Comparison of ENCODE assay signal across 24 cellular contexts in genomic region chr7:27779873-27780272, GRCh38. TPM values are rescaled to one million over a fixed set of nuclear protein-coding genes. Genes with fewer than 3 reads are reported as not detected.
DNase-seq lines count a peak whose midpoint lies in the region; ATAC-seq, FAIRE-seq and TF ChIP-seq lines count a peak whose summit lies in the region.
"Had no signal": no experiment of that assay in that cellular context is flagged by ENCODE, and none has a peak within 500 bp of the region (broad histone marks: within the 10 kb centered on the region; RNA-seq: fewer than 3 reads in every experiment).

No MANE protein-coding gene starts in this region.

- ATAC-seq in GM21737 (IDR thresholded peaks at IDR 0.05; ENCODE audit: unreplicated experiment), result no peak

- intact Hi-C loops in kidney (cut with DNase I), result no loop called here

- peaks cover 0 to 5% of the 10 kb centered on the region in 2 donors for H3K36me3 ChIP-seq in kidney (ENCODE audit: control insufficient read depth in 1 of 2, insufficient read depth in 2 of 2, low read length in 2 of 2)
- H3K36me3 ChIP-seq: HAP-1 had no signal

- FAIRE-seq in kidney (lab: Jason Lieb, UNC) (peak; percentile 8), HTR-8/SVneo (lab: Jason Lieb, UNC) (no peak)
- FAIRE-seq: GM18507 had no signal

- TF ChIP-seq CTCF in choroid plexus epithelial cell (conservative IDR thresholded peaks at IDR 0.05; ENCODE audit: low read depth, low read length) (no peak), kidney (IDR thresholded peaks at IDR 0.05; ENCODE audit: borderline replicate concordance, extremely low read depth, insufficient read depth) (no peak)

- H3K9ac ChIP-seq in kidney (ENCODE audit: low read length in 2 of 2), result no peak overlapping the region
- H3K9ac ChIP-seq: BLaER1, KMS-11 had no signal

- H3K4me1 ChIP-seq in kidney (ENCODE audit: control insufficient read depth in 1 of 2, insufficient read depth in 1 of 2, low read depth in 1 of 2, low read length in 2 of 2), result no peaks in the 10 kb centered on the region
- H3K4me1 ChIP-seq: BLaER1, HAP-1 had no signal

- DNase-seq in EH (ENCODE audit: low read depth) (peak; percentile 15), M059J (ENCODE audit: low read depth) (peak; percentile 22), choroid plexus epithelial cell (ENCODE audit: low read depth) (peak; percentile 17), kidney (no peak), cerebellar cortex (ENCODE audit: low spot score) (no peak), HTR-8/SVneo (ENCODE audit: insufficient read length, low spot score) (no peak)
- DNase-seq: CD4-positive, CD25-positive, alpha-beta regulatory T cell; DMS153; DND-41; GOT3; NCI-H1048; NCI-H1417; NCI-H1694 treated with DMSO at 0.1 percent for 48 hours; NCI-H2081; NCI-H510A treated with DMSO at 0.1 percent for 48 hours; NCI-H748 treated with DMSO at 0.1 percent for 48 hours; RPMI8226; SIG-M5 had no signal

- no peaks in the 10 kb centered on the region for H3K9me3 ChIP-seq in kidney (ENCODE audit: control insufficient read depth in 1 of 2, low read length in 2 of 2)
- H3K9me3 ChIP-seq: BLaER1, HAP-1 had no signal

- no peak overlapping the region for H3K27ac ChIP-seq in kidney (ENCODE audit: low read depth in 2 of 2, low read length in 2 of 2)
- H3K27ac ChIP-seq: BLaER1, KMS-11, SK-N-MC had no signal

- H3K4me3 ChIP-seq in choroid plexus epithelial cell (ENCODE audit: low read depth, low read length) (no peak overlapping the region), kidney (ENCODE audit: low read length in 2 of 2) (no peak overlapping the region)
- H3K4me3 ChIP-seq: BLaER1, HAP-1, SK-N-MC had no signal

RNA-seq across cellular contexts. Expression of gene TAX1BP1, which starts 39.9 kb away (rescaled TPM):
- total RNA-seq in M059J (2014; rRNA removed; shearing (Covaris generic)), result 106 and 139 TPM in 2 replicates
- total RNA-seq in kidney, result 113 TPM
- polyA plus RNA-seq in kidney (ENCODE audit: insufficient read depth, low read depth, low replicate concordance), result 88.4 TPM

Comparison
In these comparisons a context has a peak if more than half of its experiments do, and no peak if none do; other contexts are left out.
1. DNase-seq: peak in EH (single experiment), M059J (single experiment) and choroid plexus epithelial cell (single experiment); none in kidney (single experiment), cerebellar cortex (single experiment) and HTR-8/SVneo (single experiment).